In the genomic region with DNA sequence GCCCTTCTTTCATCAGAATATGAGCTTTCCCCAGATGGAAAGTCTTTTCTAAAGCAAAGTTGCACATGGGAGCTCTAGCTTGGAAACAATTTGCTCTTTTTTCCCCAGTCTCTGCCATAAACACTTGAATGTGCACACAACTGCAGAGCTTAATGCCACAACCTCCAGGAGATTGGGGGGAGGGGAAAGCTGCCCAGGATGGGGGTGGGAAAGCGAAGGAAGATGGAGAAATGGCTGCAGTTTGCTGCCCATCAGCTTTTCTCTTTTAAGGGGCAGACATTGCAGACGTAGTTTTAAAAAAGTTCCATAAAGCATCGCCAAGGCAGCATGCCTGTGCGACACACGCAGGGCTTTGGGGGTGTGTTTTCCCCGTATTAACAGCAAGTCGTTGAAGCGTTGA, we compare ENCODE assay signal across 14 cellular contexts. TPM values are rescaled to one million over a fixed set of nuclear protein-coding genes. Genes with fewer than 3 reads are reported as not detected.
DNase-seq lines count a peak whose midpoint lies in the region; ATAC-seq, FAIRE-seq and TF ChIP-seq lines count a peak whose summit lies in the region.
"Had no signal": no experiment of that assay in that cellular context is flagged by ENCODE, and none has a peak within 500 bp of the region (broad histone marks: within the 10 kb centered on the region; RNA-seq: fewer than 3 reads in every experiment).

No MANE protein-coding gene starts in this region.

- H3K27ac ChIP-seq in HUES6 (ENCODE audit: low read depth, low read length) = no peak overlapping the region
- 0 out of 2 replicates have a peak overlapping the region, but pooled peaks have one; percentile 77 for H3K27ac ChIP-seq in GM12878 (ENCODE audit: control insufficient read depth, insufficient read depth)
- peak overlapping the region; percentile 23 for H3K27ac ChIP-seq in keratinocyte (ENCODE audit: control insufficient read depth, insufficient read depth, low read length)
- peak overlapping the region in 4 of 5 donors; percentile 79 to 93 (median 88) for H3K27ac ChIP-seq in stomach
- H3K27ac ChIP-seq: epithelial cell of prostate, HL-60 had no signal

- ATAC-seq in GM12878 = no peak
- no peak for ATAC-seq in activated CD4-positive, CD25-positive, alpha-beta regulatory T cell treated with anti-CD3 and anti-CD28 coated beads, Interleukin-2, amount 50 U/mL, for 24 hours
- ATAC-seq: left lobe of liver had no signal

- RAD21 ChIA-PET in GM12878 (lab: Charles Lee; ENCODE audit: unreplicated experiment) = interaction anchor here (0.7 to 6.7 kb wide), 14 partner anchors 11 to 489 kb away, joined by 3 to 275 read pairs (median 22); no protein-coding TSS in a partner anchor

- no peaks in the 10 kb centered on the region for H3K9me3 ChIP-seq in HUES6 (ENCODE audit: control insufficient read depth, insufficient read depth, low read depth, low read length)
- H3K9me3 ChIP-seq in GM12878 (replicated peaks; ENCODE audit: control insufficient read depth, insufficient read depth, low read length) = no peaks in the 10 kb centered on the region
- no peaks in the 10 kb centered on the region for H3K9me3 ChIP-seq in keratinocyte (ENCODE audit: control insufficient read depth, low read depth, low read length)
- H3K9me3 ChIP-seq in stomach = no peaks in the 10 kb centered on the region

- H3K9me1 ChIP-seq in keratinocyte (ENCODE audit: control insufficient read depth, extremely low read depth, insufficient read depth, low read length) = no peaks in the 10 kb centered on the region

- H3K4me1 ChIP-seq in HUES6 (ENCODE audit: control insufficient read depth, insufficient read depth, low read length) = peaks cover 55% of the 10 kb centered on the region
- H3K4me1 ChIP-seq in GM12878 (ENCODE audit: control insufficient read depth, insufficient read depth, low read length) = peaks cover 21% of the 10 kb centered on the region
- peaks cover 30% of the 10 kb centered on the region for H3K4me1 ChIP-seq in keratinocyte (ENCODE audit: control insufficient read depth, extremely low read depth, insufficient read depth, low read length)
- peaks cover 26 to 97% (median 71%) of the 10 kb centered on the region in 4 donors for H3K4me1 ChIP-seq in stomach

- FAIRE-seq in GM12878 (lab: Jason Lieb, UNC) (no peak), keratinocyte (lab: Jason Lieb, UNC) (no peak)
- FAIRE-seq: small intestine had no signal

- peaks cover 28% of the 10 kb centered on the region for H3K79me2 ChIP-seq in GM12878 (ENCODE audit: control insufficient read depth, insufficient read depth, low read length)
- H3K79me2 ChIP-seq in keratinocyte (ENCODE audit: control insufficient read depth, insufficient read depth, low read length) = no peaks in the 10 kb centered on the region

- POLR2A ChIA-PET in GM12878 (lab: Charles Lee) = interaction anchor here (0.9 to 4.4 kb wide), 4 partner anchors 13 to 61 kb away, joined by 3 to 27 read pairs (median 20); no protein-coding TSS in a partner anchor

- DNase-seq in GM12878 (ENCODE audit: low read depth, low spot score) (no peak), keratinocyte (ENCODE audit: low read depth, low spot score) (no peak), stomach (no peak), NCI-H2171 treated with DMSO at 0.1 percent for 48 hours (lab: John Stamatoyannopoulos, UW) (no peak), SKM-1 (lab: John Stamatoyannopoulos, UW; ENCODE audit: unreplicated experiment) (no peak), HPDE6-E6E7 (ENCODE audit: extremely low spot score) (no peak)
- DNase-seq: activated CD4-positive, CD25-positive, alpha-beta regulatory T cell; activated effector memory CD4-positive, alpha-beta T cell treated with anti-CD3 and anti-CD28 coated beads, Interleukin-2, amount 50 U/mL, for 16 hours had no signal

- TF ChIP-seq EP300 in GM12878 (IDR thresholded peaks at IDR 0.05; ENCODE audit: borderline replicate concordance in 1 of 2, control insufficient read depth in 1 of 2, low read depth in 2 of 2, low read length in 2 of 2) (no peak), stomach (IDR thresholded peaks at IDR 0.05) (no peak)

- no peak for TF ChIP-seq RAD21 in GM12878 (IDR thresholded peaks at IDR 0.05; ENCODE audit: insufficient read depth, low read depth, low read length)

- dilution Hi-C loops in keratinocyte (cut with MboI; ENCODE audit: extremely low pct_ligation_motif_present, low sequenced_read_pairs) = no loop called here

- no peak overlapping the region for H3K9ac ChIP-seq in HUES6 (ENCODE audit: low read length)
- 0 out of 2 replicates have a peak overlapping the region, but pooled peaks have one; percentile 38 for H3K9ac ChIP-seq in GM12878 (ENCODE audit: control insufficient read depth, insufficient read depth, low read length)
- H3K9ac ChIP-seq in keratinocyte (ENCODE audit: control insufficient read depth, extremely low read depth, insufficient read depth, low read length) = no peak overlapping the region

- H3K4me2 ChIP-seq in GM12878 (ENCODE audit: control insufficient read depth, insufficient read depth) (peak overlapping the region; percentile 83), keratinocyte (ENCODE audit: control insufficient read depth, extremely low read depth, insufficient read depth, low read depth, low read length) (peak overlapping the region; percentile 85)

- H3K36me3 ChIP-seq in HUES6 (ENCODE audit: control insufficient read depth, insufficient read depth, low read length) = no peaks in the 10 kb centered on the region
- H3K36me3 ChIP-seq in GM12878 (ENCODE audit: control insufficient read depth in 2 of 2, insufficient read depth in 2 of 2, low read length in 1 of 2) = no peaks in the 10 kb centered on the region; a peak in 1 of 4 replicates
- no peaks in the 10 kb centered on the region for H3K36me3 ChIP-seq in keratinocyte (ENCODE audit: control insufficient read depth in 2 of 2, extremely low read depth in 1 of 2, insufficient read depth in 2 of 2, low read length in 2 of 2)
- H3K36me3 ChIP-seq in stomach = no peaks in the 10 kb centered on the region

- WGBS in GM12878 (ENCODE audit: insufficient coverage, insufficient replicate concordance, low lambda C conversion rate, missing lambda C conversion rate) = 65% methylated on average over 8 of the region's 8 CpGs
- WGBS in stomach, 5 donors = 64 to 84% (median 68%) methylated on average over 8 of the region's 8 CpGs

- H3K27me3 ChIP-seq in HUES6 (ENCODE audit: control insufficient read depth, insufficient read depth, low read length) (peaks cover 30% of the 10 kb centered on the region), GM12878 (replicated peaks in 1 of 2; ENCODE audit: control insufficient read depth in 2 of 2, insufficient read depth in 2 of 2, low read length in 1 of 2) (no peaks in the 10 kb centered on the region), keratinocyte (ENCODE audit: control insufficient read depth, extremely low read depth, insufficient read depth, low read length) (peaks cover 1% of the 10 kb centered on the region), stomach (peaks cover 0 to 10% (median 0%) of the 10 kb centered on the region in 3 donors)

- in situ Hi-C loops in GM12878 (cut with MboI) = no loop called here

- SMC1A ChIA-PET in GM12878 (lab: Charles Lee; ENCODE audit: uncharacterized antibody, unreplicated experiment) = interaction anchor here (0.6 to 5.6 kb wide), 21 partner anchors 9 to 516 kb away, joined by 3 to 230 read pairs (median 9); no protein-coding TSS in a partner anchor

- TSS peak; percentile 65 for BruUV-seq in GM12878 (replicated peaks; lab: Mats Ljungman, UMichigan)

- intact Hi-C loops in GM12878 (cut with micrococcal nuclease; ENCODE audit: unreplicated experiment) (no loop called here), stomach (cut with DNase I; ENCODE audit: low total_unique reads) (loop anchor here (10.0 kb wide), 1 partner anchor 226 kb away; no protein-coding TSS in a partner anchor)

- no peak for TF ChIP-seq CTCF in GM12878 (IDR thresholded peaks at IDR 0.05 in 2 of 3, conservative IDR thresholded peaks at IDR 0.05 in 1 of 3; ENCODE audit: control insufficient read depth in 2 of 3, extremely low read depth in 1 of 3, insufficient read depth in 1 of 3, low read depth in 3 of 3, low read length in 3 of 3)
- no peak for TF ChIP-seq CTCF in keratinocyte (optimal IDR thresholded peaks at IDR 0.05 in 1 of 3, IDR thresholded peaks at IDR 0.05 in 1 of 3, conservative IDR thresholded peaks at IDR 0.05 in 1 of 3; ENCODE audit: extremely low read depth in 1 of 3, insufficient read depth in 2 of 3, low read length in 3 of 3)
- TF ChIP-seq CTCF in stomach (IDR thresholded peaks at IDR 0.05) = no peak

- peaks cover 2% of the 10 kb centered on the region; the same call in 1 of the 2 replicates for H4K20me1 ChIP-seq in GM12878 (ENCODE audit: control insufficient read depth, insufficient read depth)
- H4K20me1 ChIP-seq in keratinocyte (ENCODE audit: control insufficient read depth, extremely low read depth, insufficient read depth, low read length) = no peaks in the 10 kb centered on the region

- H2AFZ ChIP-seq in GM12878 (ENCODE audit: control insufficient read depth, low read depth, low read length) = no peak overlapping the region
- no peak overlapping the region for H2AFZ ChIP-seq in keratinocyte (ENCODE audit: control insufficient read depth, low read length)

- TF ChIP-seq POLR2A in GM12878 (IDR thresholded peaks at IDR 0.05; ENCODE audit: low read depth, low read length) = no peak
- no peak for TF ChIP-seq POLR2A in stomach (IDR thresholded peaks at IDR 0.05)

- H3K4me3 ChIP-seq in HUES6 (ENCODE audit: low read depth, low read length) (peak overlapping the region; percentile 40; the same call in 1 of the 2 replicates), GM12878 (peak overlapping the region; percentile 73; the same call in 1 of the 2 replicates), keratinocyte (ENCODE audit: control insufficient read depth in 2 of 3, extremely low read depth in 1 of 3, insufficient read depth in 2 of 3, low read depth in 1 of 3, low read length in 3 of 3) (peak overlapping the region in 1 of 3 experiments; percentile 71), stomach (peak overlapping the region; percentile 41 to 56 (median 46))

- CTCF ChIA-PET in GM12878 (lab: Yijun Ruan, JAX) = interaction anchor here (0.6 to 5.0 kb wide), 15 partner anchors 12 to 805 kb away, joined by 3 to 300 read pairs (median 4); no protein-coding TSS in a partner anchor

RNA-seq across cellular contexts. Expression of gene ACKR3, which starts 1.5 kb away (rescaled TPM):
- total RNA-seq in GM12878 (2013; cell fraction: nucleolus; rRNA removed) = 179 and 190 TPM in 2 replicates
- total RNA-seq in GM12878 (2014; rRNA removed) (6.7 and 10.0 TPM in 2 replicates), GM12878 (2014; rRNA removed; fragmentation: Illumina TruSeq; extraction: Trizol) (3.0 and 4.8 TPM in 2 replicates), GM12878 (2021) (7.0 and 7.4 TPM in 2 replicates), stomach (10 to 100 TPM in 4 of 5 donors, 1 to 10 TPM in 1; 5.2 to 35.0 (median 15.1) TPM)
- 13.1 TPM for polyA plus RNA-seq in GM12878 (2011; ENCODE audit: low read depth)
- polyA plus RNA-seq in GM12878 (2011; rRNA removed) (79.2 and 154 TPM in 2 replicates), GM12878 (2014; fragmentation: Illumina TruSeq; extraction: Trizol) (8.4 and 11.1 TPM in 2 replicates), GM12878 (2014; fragmentation: Nextera tagmentation; extraction: Ambion mirVana) (1 to 10 TPM; 3.1 to 3.8 TPM), GM12878 (2014; rRNA removed) (7.7 and 9.5 TPM in 2 replicates), GM12878 (2016; fragmentation: Nextera tagmentation; extraction: Ambion mirVana) (1 to 10 TPM; 6.1 to 6.2 TPM), keratinocyte (15.5 to 129 TPM (median 29.4 TPM) in 3 replicates), stomach (1 to 10 TPM; 5.0 to 7.3 (median 5.8) TPM)
- 198 and 252 TPM in 2 replicates for polyA plus RNA-seq in GM12878 (2011; cell fraction: cytosol; rRNA removed)
- polyA plus RNA-seq in GM12878 (2011; cell fraction: nucleus; rRNA removed) = 175 and 259 TPM in 2 replicates
- 12.5 and 14.4 TPM in 2 replicates for polyA plus RNA-seq in GM12878 (2012)
- 349 and 417 TPM in 2 replicates for polyA minus RNA-seq in GM12878 (2011; rRNA and poly(A)+ RNA removed)
- polyA minus RNA-seq in GM12878 (2011; cell fraction: cytosol; rRNA and poly(A)+ RNA removed) = 24.4 and 33.4 TPM in 2 replicates
- polyA minus RNA-seq in GM12878 (2011; cell fraction: nucleus; rRNA and poly(A)+ RNA removed) = 62.5 and 74.1 TPM in 2 replicates
- polyA plus RNA-seq in keratinocyte (2011; ENCODE audit: low read depth) = 3.0 TPM
- polyA plus RNA-seq in keratinocyte (2011; cell fraction: cytosol; rRNA removed) = 6.7 and 9.9 TPM in 2 replicates
- polyA plus RNA-seq in keratinocyte (2011; cell fraction: nucleus; rRNA removed) = 81.1 and 119 TPM in 2 replicates
- polyA plus RNA-seq in keratinocyte (2012; ENCODE audit: low replicate concordance) = 4.9 and 19.7 TPM in 2 replicates
- polyA minus RNA-seq in keratinocyte = 22.3 to 233 TPM (median 39.3 TPM) in 3 replicates
- polyA minus RNA-seq in keratinocyte (2011; cell fraction: cytosol; rRNA and poly(A)+ RNA removed) = 11.5 TPM
- polyA minus RNA-seq in keratinocyte (2011; cell fraction: nucleus; rRNA and poly(A)+ RNA removed) = 39.9 and 52.7 TPM in 2 replicates
